In the genomic region with DNA sequence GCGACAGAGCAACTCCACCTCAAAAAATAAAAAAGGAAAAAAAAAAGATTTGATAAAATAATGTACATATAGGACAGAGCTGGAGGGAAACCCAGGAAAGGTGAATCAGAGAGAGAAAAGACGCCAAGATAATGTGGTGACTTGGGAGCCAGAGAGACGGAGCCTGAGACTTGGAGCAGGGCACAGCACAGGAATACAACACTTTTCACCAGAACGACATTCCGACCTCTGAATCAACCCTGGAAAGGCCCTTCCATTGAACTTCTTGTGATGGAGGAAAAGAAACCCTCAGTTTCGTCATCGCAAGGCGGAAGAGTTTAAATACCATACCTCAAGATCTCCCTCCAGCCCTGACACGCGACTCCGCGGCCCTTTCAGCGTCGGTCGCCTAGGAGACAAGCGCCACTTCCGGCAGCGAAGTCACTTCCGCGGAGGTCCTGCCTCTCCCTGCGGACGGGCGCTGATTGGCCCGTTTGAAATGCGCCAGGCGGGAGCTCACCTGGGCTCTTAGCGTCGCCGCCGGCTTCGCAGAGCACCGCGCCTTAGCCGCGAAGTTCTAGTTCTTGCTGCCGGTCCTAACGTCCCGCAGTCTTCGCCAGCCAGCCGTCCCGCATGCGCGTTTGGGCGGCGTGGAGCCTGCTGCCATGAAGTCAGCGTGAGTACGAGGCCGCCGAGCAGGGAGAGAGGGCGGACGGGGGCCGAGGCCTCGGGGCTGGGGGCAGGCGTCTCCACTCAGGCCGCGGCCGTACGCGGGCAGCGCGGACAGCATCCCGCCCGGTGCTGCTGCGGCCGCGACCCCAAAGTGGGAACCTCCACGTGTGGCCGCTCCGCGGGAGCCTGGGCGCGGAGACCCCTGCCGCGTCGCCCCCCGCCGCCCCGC, we compare ENCODE assay signal across 8 cellular contexts. TPM values are rescaled to one million over a fixed set of nuclear protein-coding genes. Genes with fewer than 3 reads are reported as not detected.
DNase-seq lines count a peak whose midpoint lies in the region; ATAC-seq and TF ChIP-seq lines count a peak whose summit lies in the region.

A gene (plus strand): TSS at position 528 of the 880 bp plus-strand sequence. CDS start 117 bp downstream, at position 645.

- H3K79me2 ChIP-seq in DND-41 (ENCODE audit: insufficient read depth, low read length) (peaks cover 45% of the 10 kb centered on the region), Karpas-422 (ENCODE audit: low read length) (peaks cover 46% of the 10 kb centered on the region), fibroblast of lung (ENCODE audit: control insufficient read depth, insufficient read depth, low read length) (peaks cover 60% of the 10 kb centered on the region)

- peaks cover 42% of the 10 kb centered on the region for H3K4me1 Mint-ChIP-seq in activated T-helper 1 cell treated with anti-CD3 and anti-CD28 coated beads, Interleukin-12 subunit alpha, Interleukin-12 subunit beta, Interleukin-2, Interleukin-4 antibody, amounts not matched to agents 30 ng/mL and 10 ng/mL and 1 ng/mL, durations not matched to agents 14 hours and 24 hours and 36 hours (ENCODE audit: low read depth)
- peaks cover 0 to 36% (median 7%) of the 10 kb centered on the region in 7 donors for H3K4me1 Mint-ChIP-seq in naive thymus-derived CD4-positive, alpha-beta T cell
- peaks cover 2 to 14% of the 10 kb centered on the region in 2 donors for H3K4me1 Mint-ChIP-seq in stimulated activated naive B cell treated with anti-CD40 and anti-IgM and Interleukin-4, amounts not matched to agents 10 μg/mL and 1 μg/mL and 100 μg/mL, for 72 hours

- peaks cover 13% of the 10 kb centered on the region for H3K36me3 Mint-ChIP-seq in activated T-helper 1 cell treated with anti-CD3 and anti-CD28 coated beads, Interleukin-12 subunit alpha, Interleukin-12 subunit beta, Interleukin-2, Interleukin-4 antibody, amounts not matched to agents 30 ng/mL and 10 ng/mL and 1 ng/mL, durations not matched to agents 14 hours and 24 hours and 36 hours (ENCODE audit: low read depth)
- peaks cover 0 to 12% (median 0%) of the 10 kb centered on the region in 5 donors for H3K36me3 Mint-ChIP-seq in naive thymus-derived CD4-positive, alpha-beta T cell
- H3K36me3 Mint-ChIP-seq in stimulated activated naive B cell treated with anti-CD40 and anti-IgM and Interleukin-4, amounts not matched to agents 10 μg/mL and 1 μg/mL and 100 μg/mL, for 72 hours, result peaks cover 0 to 5% of the 10 kb centered on the region in 2 donors

- H4K20me1 ChIP-seq in DND-41 (ENCODE audit: insufficient read depth, low read length), result no peaks in the 10 kb centered on the region; the same call in 1 of the 2 replicates
- H4K20me1 ChIP-seq in Karpas-422 (ENCODE audit: insufficient read depth, low read depth, low read length), result no peaks in the 10 kb centered on the region
- H4K20me1 ChIP-seq in fibroblast of lung (ENCODE audit: control insufficient read depth, extremely low read depth, insufficient read depth, low read length), result no peaks in the 10 kb centered on the region

- no peaks in the 10 kb centered on the region for H3K9me3 Mint-ChIP-seq in activated T-helper 1 cell treated with anti-CD3 and anti-CD28 coated beads, Interleukin-12 subunit alpha, Interleukin-12 subunit beta, Interleukin-2, Interleukin-4 antibody, amounts not matched to agents 30 ng/mL and 10 ng/mL and 1 ng/mL, durations not matched to agents 14 hours and 24 hours and 36 hours
- peaks cover 0 to 2% (median 0%) of the 10 kb centered on the region in 11 donors for H3K9me3 Mint-ChIP-seq in naive thymus-derived CD4-positive, alpha-beta T cell
- H3K9me3 Mint-ChIP-seq in stimulated activated naive B cell treated with anti-CD40 and anti-IgM and Interleukin-4, amounts not matched to agents 10 μg/mL and 1 μg/mL and 100 μg/mL, for 72 hours, result no peaks in the 10 kb centered on the region

- DNase-seq in DND-41 (peak; percentile 87), Karpas-422 (peak; percentile 98), RPMI8226 (peak; percentile 100), fibroblast of lung (ENCODE audit: low read depth in 2 of 2) (peak; percentile 88 to 95)
- peak; percentile 91 for DNase-seq in activated T-helper 1 cell treated with anti-CD3 and anti-CD28 coated beads, Interleukin-12 subunit alpha, Interleukin-12 subunit beta, Interleukin-2, Interleukin-4 antibody, amounts not matched to agents 30 ng/mL and 10 ng/mL and 1 ng/mL, durations not matched to agents 14 hours and 24 hours and 36 hours (ENCODE audit: low spot score)
- peak; percentile 84 to 93 (median 90) for DNase-seq in naive thymus-derived CD4-positive, alpha-beta T cell
- DNase-seq in stimulated activated naive B cell treated with anti-CD40 and anti-IgM and Interleukin-4, amounts not matched to agents 10 μg/mL and 1 μg/mL and 100 μg/mL, for 72 hours, result peak; percentile 92

- peaks cover 24% of the 10 kb centered on the region for H3K36me3 ChIP-seq in DND-41 (ENCODE audit: insufficient read depth, low read length)
- H3K36me3 ChIP-seq in Karpas-422 (ENCODE audit: insufficient read depth, low read length), result peaks cover 18% of the 10 kb centered on the region
- H3K36me3 ChIP-seq in fibroblast of lung (ENCODE audit: control insufficient read depth, insufficient read depth, low read length), result peaks cover 2% of the 10 kb centered on the region
- H3K36me3 ChIP-seq in naive thymus-derived CD4-positive, alpha-beta T cell (ENCODE audit: control insufficient read depth in 2 of 3, insufficient read depth in 3 of 3, low read length in 3 of 3), result no peaks in the 10 kb centered on the region

- H3K9ac ChIP-seq in DND-41 (ENCODE audit: low read depth, low read length), result peak within 1 kb of the TSS; percentile 88
- peak within 1 kb of the TSS; percentile 83 for H3K9ac ChIP-seq in Karpas-422 (ENCODE audit: low read length)
- peak within 1 kb of the TSS; percentile 62 for H3K9ac ChIP-seq in fibroblast of lung (ENCODE audit: insufficient read depth, low read length)

- H2AFZ ChIP-seq in DND-41 (ENCODE audit: low read depth, low read length) (peak within 1 kb of the TSS; percentile 79), Karpas-422 (ENCODE audit: low read length) (peak within 1 kb of the TSS; percentile 86; the same call in 1 of the 2 replicates), fibroblast of lung (ENCODE audit: low read length) (peak within 1 kb of the TSS; percentile 36)

- H3K9me2 ChIP-seq in Karpas-422 (replicated peaks; ENCODE audit: insufficient read depth, low read length), result no peaks in the 10 kb centered on the region

- peak within 1 kb of the TSS; percentile 88 for H3K4me2 ChIP-seq in DND-41 (ENCODE audit: insufficient read depth, low read length)
- peak within 1 kb of the TSS; percentile 90 for H3K4me2 ChIP-seq in Karpas-422 (ENCODE audit: low read depth, low read length, poor library complexity, severe bottlenecking)
- H3K4me2 ChIP-seq in fibroblast of lung (ENCODE audit: extremely low read depth, insufficient read depth, low read length), result peak within 1 kb of the TSS; percentile 75

- H3K4me3 Mint-ChIP-seq in activated T-helper 1 cell treated with anti-CD3 and anti-CD28 coated beads, Interleukin-12 subunit alpha, Interleukin-12 subunit beta, Interleukin-2, Interleukin-4 antibody, amounts not matched to agents 30 ng/mL and 10 ng/mL and 1 ng/mL, durations not matched to agents 14 hours and 24 hours and 36 hours, result peak within 1 kb of the TSS; percentile 89
- peak within 1 kb of the TSS; percentile 81 to 88 (median 86) for H3K4me3 Mint-ChIP-seq in naive thymus-derived CD4-positive, alpha-beta T cell
- peak within 1 kb of the TSS; percentile 86 to 89 for H3K4me3 Mint-ChIP-seq in stimulated activated naive B cell treated with anti-CD40 and anti-IgM and Interleukin-4, amounts not matched to agents 10 μg/mL and 1 μg/mL and 100 μg/mL, for 72 hours

- intact Hi-C loops in activated T-helper 1 cell treated with anti-CD3 and anti-CD28 coated beads, Interleukin-12 subunit alpha, Interleukin-12 subunit beta, Interleukin-2, Interleukin-4 antibody, amounts not matched to agents 30 ng/mL and 10 ng/mL and 1 ng/mL, durations not matched to agents 14 hours and 24 hours and 36 hours (cut with micrococcal nuclease), result loop anchor here (1.0 to 10.0 kb wide), 10 partner anchors 29 to 1359 kb away; a partner anchor contains a TSS
- intact Hi-C loops in naive thymus-derived CD4-positive, alpha-beta T cell (cut with micrococcal nuclease), result loop anchor here (1.0 to 10.0 kb wide), 8 partner anchors 38 to 1139 kb away; a partner anchor contains a TSS

- ATAC-seq in DND-41 (ENCODE audit: insufficient read depth, low read depth) (peak; percentile 94), GM21825 (IDR thresholded peaks at IDR 0.05; ENCODE audit: unreplicated experiment) (peak; percentile 86)
- ATAC-seq in naive thymus-derived CD4-positive, alpha-beta T cell, result peak; percentile 98
- ATAC-seq in stimulated activated naive B cell treated with anti-CD40 and anti-IgM and Interleukin-4, amounts not matched to agents 10 μg/mL and 1 μg/mL and 100 μg/mL, for 72 hours (replicated peaks), result peak; percentile 95 to 98

- peak within 1 kb of the TSS; percentile 77 for H3K27ac ChIP-seq in DND-41 (ENCODE audit: low read length)
- peak within 1 kb of the TSS; percentile 58 for H3K27ac ChIP-seq in Karpas-422 (ENCODE audit: low read length)
- H3K27ac ChIP-seq in fibroblast of lung (ENCODE audit: insufficient read depth, low read length), result peak within 1 kb of the TSS; percentile 85
- no peak within 1 kb of the TSS for H3K27ac ChIP-seq in naive thymus-derived CD4-positive, alpha-beta T cell (ENCODE audit: low read depth, low read length)

- H3K27me3 ChIP-seq in DND-41 (ENCODE audit: insufficient read depth, low read length, poor library complexity) (peaks cover 13% of the 10 kb centered on the region), Karpas-422 (ENCODE audit: low read length) (0 out of 2 replicates have a peak, but pooled peaks cover 2% of the 10 kb centered on the region), fibroblast of lung (ENCODE audit: control insufficient read depth, insufficient read depth, low read length) (no peaks in the 10 kb centered on the region)
- H3K27me3 ChIP-seq in naive thymus-derived CD4-positive, alpha-beta T cell (ENCODE audit: control insufficient read depth in 2 of 2, insufficient read depth in 2 of 2, low read length in 2 of 2), result peaks cover 0 to 9% of the 10 kb centered on the region in 2 donors

- H3K9me3 ChIP-seq in DND-41 (ENCODE audit: insufficient read depth, low read length, severe bottlenecking), result no peaks in the 10 kb centered on the region
- no peaks in the 10 kb centered on the region for H3K9me3 ChIP-seq in Karpas-422 (ENCODE audit: low read length)
- no peaks in the 10 kb centered on the region for H3K9me3 ChIP-seq in fibroblast of lung (ENCODE audit: control insufficient read depth, insufficient read depth, low read depth, low read length)
- H3K9me3 ChIP-seq in naive thymus-derived CD4-positive, alpha-beta T cell (ENCODE audit: control insufficient read depth in 2 of 3, low read length in 3 of 3), result no peaks in the 10 kb centered on the region

- H3K4me3 ChIP-seq in DND-41 (ENCODE audit: low read depth in 1 of 2, low read length in 2 of 2) (peak within 1 kb of the TSS; percentile 91 to 92), Karpas-422 (ENCODE audit: low read length) (peak within 1 kb of the TSS; percentile 81), fibroblast of lung (replicated peaks in 1 of 4; ENCODE audit: control extremely low read depth in 1 of 4, insufficient read depth in 1 of 4, low read depth in 3 of 4, low read length in 4 of 4) (peak within 1 kb of the TSS; percentile 53 to 87 (median 70))
- peak within 1 kb of the TSS; percentile 66 for H3K4me3 ChIP-seq in naive thymus-derived CD4-positive, alpha-beta T cell (ENCODE audit: low read length)

- CTCF ChIA-PET in naive thymus-derived CD4-positive, alpha-beta T cell (lab: Charles Lee), result interaction anchor here (0.6 to 1.0 kb wide), 2 partner anchors 34 to 59 kb away, joined by 3 to 5 read pairs; no protein-coding TSS in a partner anchor

- POLR2A ChIA-PET in naive thymus-derived CD4-positive, alpha-beta T cell (lab: Charles Lee), result interaction anchor here (0.7 to 2.2 kb wide), 4 partner anchors 38 to 1114 kb away, joined by 3 to 15 read pairs (median 3); a partner anchor contains a TSS

- TF ChIP-seq CTCF in DND-41 (IDR thresholded peaks at IDR 0.05; ENCODE audit: borderline replicate concordance, extremely low read depth, low read length, poor library complexity, severe bottlenecking) (no peak), fibroblast of lung (conservative IDR thresholded peaks at IDR 0.05 in 1 of 2, IDR thresholded peaks at IDR 0.05 in 1 of 2; ENCODE audit: low read depth in 1 of 2, low read length in 2 of 2) (no peak)

- H3K27ac Mint-ChIP-seq in activated T-helper 1 cell treated with anti-CD3 and anti-CD28 coated beads, Interleukin-12 subunit alpha, Interleukin-12 subunit beta, Interleukin-2, Interleukin-4 antibody, amounts not matched to agents 30 ng/mL and 10 ng/mL and 1 ng/mL, durations not matched to agents 14 hours and 24 hours and 36 hours, result peak within 1 kb of the TSS; percentile 73
- peak within 1 kb of the TSS in 7 of 9 donors; percentile 34 to 86 (median 78) for H3K27ac Mint-ChIP-seq in naive thymus-derived CD4-positive, alpha-beta T cell
- peak within 1 kb of the TSS; percentile 74 for H3K27ac Mint-ChIP-seq in stimulated activated naive B cell treated with anti-CD40 and anti-IgM and Interleukin-4, amounts not matched to agents 10 μg/mL and 1 μg/mL and 100 μg/mL, for 72 hours

- H3K4me1 ChIP-seq in DND-41 (ENCODE audit: insufficient read depth, low read length), result peaks cover 21% of the 10 kb centered on the region
- peaks cover 26% of the 10 kb centered on the region for H3K4me1 ChIP-seq in Karpas-422 (ENCODE audit: low read length)
- peaks cover 2% of the 10 kb centered on the region for H3K4me1 ChIP-seq in fibroblast of lung (ENCODE audit: control insufficient read depth, extremely low read depth, insufficient read depth, low read length)
- H3K4me1 ChIP-seq in naive thymus-derived CD4-positive, alpha-beta T cell (ENCODE audit: control insufficient read depth in 2 of 2, insufficient read depth in 2 of 2, low read length in 2 of 2), result peaks cover 0 to 4% of the 10 kb centered on the region in 2 donors

- H3K27me3 Mint-ChIP-seq in activated T-helper 1 cell treated with anti-CD3 and anti-CD28 coated beads, Interleukin-12 subunit alpha, Interleukin-12 subunit beta, Interleukin-2, Interleukin-4 antibody, amounts not matched to agents 30 ng/mL and 10 ng/mL and 1 ng/mL, durations not matched to agents 14 hours and 24 hours and 36 hours (ENCODE audit: insufficient read depth), result peaks cover 2% of the 10 kb centered on the region
- H3K27me3 Mint-ChIP-seq in naive thymus-derived CD4-positive, alpha-beta T cell, result peaks cover 8 to 22% (median 10%) of the 10 kb centered on the region in 5 donors
- peaks cover 0 to 5% of the 10 kb centered on the region in 2 donors for H3K27me3 Mint-ChIP-seq in stimulated activated naive B cell treated with anti-CD40 and anti-IgM and Interleukin-4, amounts not matched to agents 10 μg/mL and 1 μg/mL and 100 μg/mL, for 72 hours

RNA-seq across cellular contexts. Expression of the gene that starts here (rescaled TPM):
- 28.2 and 32.4 TPM in 2 replicates for total RNA-seq in Karpas-422 (2014; rRNA removed; shearing (Covaris generic); ENCODE audit: low replicate concordance)
- 40.8 and 41.6 TPM in 2 replicates for total RNA-seq in activated T-helper 1 cell treated with anti-CD3 and anti-CD28 coated beads, Interleukin-12 subunit alpha, Interleukin-12 subunit beta, Interleukin-2, Interleukin-4 antibody, amounts not matched to agents 30 ng/mL and 10 ng/mL and 1 ng/mL, durations not matched to agents 14 hours and 24 hours and 36 hours
- total RNA-seq in fibroblast of lung, result 3.1 and 16.5 TPM in 2 replicates
- polyA plus RNA-seq in fibroblast of lung, result 19.4 and 53.2 TPM in 2 replicates
- 12.7 and 45.8 TPM in 2 replicates for polyA plus RNA-seq in fibroblast of lung (2012)
- 28.5 and 38.4 TPM in 2 replicates for polyA minus RNA-seq in fibroblast of lung (ENCODE audit: low replicate concordance)
- 10 to 100 TPM in 1 of 5 experiments, 1 to 10 TPM in 1, under 1 TPM in 2, not detected in 1; 0.30 to 39.4 (median 0.72) TPM for total RNA-seq in naive thymus-derived CD4-positive, alpha-beta T cell
- polyA plus RNA-seq in naive thymus-derived CD4-positive, alpha-beta T cell, result not detected

Comparison
In these comparisons a context has a peak if more than half of its experiments do, and no peak if none do; other contexts are left out.
1. RNA of the gene that starts here (polyA plus RNA-seq): 12.7 to 53.2 TPM in fibroblast of lung; not detected in naive thymus-derived CD4-positive, alpha-beta T cell; every median in the first group is over 10 times any median in the second.
2. H2AFZ ChIP-seq: peak in every context shown above with its lines; median percentile 86 in Karpas-422; 79 in DND-41; 36 in fibroblast of lung.
3. Peak in every context shown above with its lines, with median percentiles within 50 percentile points of each other: ATAC-seq, DNase-seq, H3K4me2 ChIP-seq, H3K4me3 ChIP-seq, H3K9ac ChIP-seq, H3K27ac Mint-ChIP-seq and H3K4me3 Mint-ChIP-seq.